Comparison of ENCODE assay signal across 26 cellular contexts in the genomic region with DNA sequence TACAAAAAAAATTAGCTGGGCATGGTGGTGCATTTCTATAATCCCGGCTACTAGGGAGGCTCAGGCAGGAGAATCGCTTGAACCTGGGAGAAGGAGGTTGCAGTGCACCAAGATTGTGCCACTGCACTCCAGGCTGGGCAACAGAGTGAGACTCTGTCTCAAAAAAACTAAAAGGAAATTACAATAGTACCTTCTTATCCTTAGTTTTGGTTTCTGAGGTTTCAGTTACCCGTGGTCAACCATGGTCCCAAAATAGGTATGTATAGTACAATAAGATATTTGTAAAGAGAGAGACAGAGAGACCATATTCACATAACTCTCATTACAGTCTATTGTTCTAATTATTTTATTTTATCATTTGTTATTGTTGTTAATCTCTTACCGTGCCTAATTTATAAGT.
"Had no signal": no experiment of that assay in that cellular context is flagged by ENCODE, and none has a peak within 500 bp of the region (broad histone marks: within the 10 kb centered on the region; RNA-seq: fewer than 3 reads in every experiment).

No MANE protein-coding gene starts in this region.

- H3K9me3 ChIP-seq: colonic mucosa, esophagus squamous epithelium, gastrocnemius medialis, mucosa of descending colon had no signal

- DNase-seq: colonic mucosa; cortex of kidney; effector CD8-positive, alpha-beta T cell; effector memory CD8-positive, alpha-beta T cell; endodermal cell; erythroblast; esophagus squamous epithelium; foreskin fibroblast; foreskin melanocyte; gastrocnemius medialis; glutamatergic neuron; head of caudate nucleus; heart right ventricle; hippocampal formation; left cardiac atrium; left lung; left ventricle myocardium superior; lower lobe of right lung; mesenchymal stem cell; mucosa of descending colon; naive thymus-derived CD4-positive, alpha-beta T cell had no signal

- H3K27me3 ChIP-seq: colonic mucosa, esophagus squamous epithelium, gastrocnemius medialis, heart right ventricle had no signal

- H3K4me3 ChIP-seq: colonic mucosa, esophagus squamous epithelium, gastrocnemius medialis, heart right ventricle, left lung, lower lobe of right lung, mucosa of descending colon had no signal

- H3K27ac ChIP-seq: colonic mucosa, epithelial cell of prostate, esophagus squamous epithelium, gastrocnemius medialis, heart right ventricle, left lung, lower lobe of right lung had no signal

- FAIRE-seq: endometrium, islet of Langerhans, keratinocyte had no signal

- ATAC-seq: effector memory CD8-positive, alpha-beta T cell; esophagus mucosa; gastrocnemius medialis; heart right ventricle; left cardiac atrium; left lung; left ventricle myocardium superior; lower lobe of right lung; mucosa of descending colon; naive thymus-derived CD4-positive, alpha-beta T cell had no signal

- H3K36me3 ChIP-seq: colonic mucosa, esophagus squamous epithelium, gastrocnemius medialis, heart right ventricle, left lung, lower lobe of right lung had no signal

- H3K4me1 ChIP-seq: colonic mucosa, esophagus squamous epithelium, gastrocnemius medialis, left lung, lower lobe of right lung had no signal
